2 cellular contexts compared by ENCODE assay signal in the genomic region with DNA sequence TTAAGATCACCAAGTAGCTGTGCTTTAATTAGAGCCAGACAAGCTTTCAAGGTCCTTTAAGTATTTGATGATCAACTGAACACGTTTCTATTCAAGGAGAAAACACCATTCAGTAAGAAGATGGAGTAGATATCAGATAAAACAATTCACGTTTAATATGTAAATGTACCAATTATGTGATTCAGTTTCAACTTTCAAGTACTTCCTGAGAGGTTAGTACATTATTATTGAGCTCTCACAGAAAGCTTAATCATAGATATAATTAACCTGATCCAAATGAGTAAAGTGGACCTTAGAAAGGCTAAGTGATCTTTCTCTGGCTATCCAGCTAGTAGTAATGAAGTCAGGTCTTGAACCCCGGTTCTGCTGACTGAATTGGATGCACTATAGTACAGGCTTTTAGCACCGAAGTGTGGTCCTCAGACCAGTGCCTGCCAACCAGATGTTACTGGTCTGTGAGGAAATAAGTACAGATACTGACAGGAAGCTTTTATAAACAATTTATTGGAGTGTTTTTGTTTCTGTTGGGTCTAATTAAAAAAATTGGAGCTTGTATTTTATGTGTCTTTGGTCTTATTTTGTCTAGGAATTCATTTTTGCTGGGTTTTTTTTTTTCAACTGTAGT.
TF ChIP-seq lines count a peak whose summit lies in the region.

No MANE protein-coding gene starts in this region.

TF ChIP-seq in SK-N-SH treated with all-trans-retinoic acid at 6 μM for 48 hours, 23 proteins besides CTCF, POLR2A, EP300 and RAD21:
- no peak for TF ChIP-seq ZNF565 (CRISPR knock-in tag; conservative IDR thresholded peaks at IDR 0.05; ENCODE audit: low read depth)
- TF ChIP-seq ZFP30 (CRISPR knock-in tag; IDR thresholded peaks at IDR 0.05), result no peak
- no peak for TF ChIP-seq CSDC2 (CRISPR knock-in tag; IDR thresholded peaks at IDR 0.05)
- no peak for TF ChIP-seq TOX (CRISPR knock-in tag; IDR thresholded peaks at IDR 0.05; ENCODE audit: borderline replicate concordance)
- no peak for TF ChIP-seq TCF4 (CRISPR knock-in tag; IDR thresholded peaks at IDR 0.05; ENCODE audit: borderline replicate concordance)
- no peak for TF ChIP-seq RARB (CRISPR knock-in tag; IDR thresholded peaks at IDR 0.05)
- TF ChIP-seq ESRRG (CRISPR knock-in tag; IDR thresholded peaks at IDR 0.05), result no peak
- TF ChIP-seq CREB5 (CRISPR knock-in tag; IDR thresholded peaks at IDR 0.05; ENCODE audit: low read depth), result no peak
- TF ChIP-seq OSR1 (CRISPR knock-in tag; IDR thresholded peaks at IDR 0.05), result no peak
TF ChIP-seq in SK-N-SH treated with all-trans-retinoic acid at 6 μM for 48 hours: peak in this region for 0.

TF ChIP-seq in SK-N-SH, 30 proteins besides CTCF, POLR2A, EP300 and RAD21:
- TF ChIP-seq RXRA (IDR thresholded peaks at IDR 0.05; ENCODE audit: borderline replicate concordance, low read depth), result no peak
- TF ChIP-seq POLR2AphosphoS5 (IDR thresholded peaks at IDR 0.05; ENCODE audit: low read depth, low read length), result no peak
- TF ChIP-seq FOSL2 (IDR thresholded peaks at IDR 0.05; ENCODE audit: borderline replicate concordance, low read depth), result no peak
- TF ChIP-seq NFIC (IDR thresholded peaks at IDR 0.05; ENCODE audit: borderline replicate concordance), result no peak
- no peak for TF ChIP-seq SIN3A (IDR thresholded peaks at IDR 0.05; ENCODE audit: borderline replicate concordance, low read depth, low read length)
- no peak for TF ChIP-seq SMC3 (IDR thresholded peaks at IDR 0.05; ENCODE audit: low read depth, low read length)
- no peak for TF ChIP-seq FOXJ3 (CRISPR knock-in tag; IDR thresholded peaks at IDR 0.05)
